Comparison of ENCODE assay signal across 23 cellular contexts in genomic region chr22:18570509-18571246, GRCh38. TPM values are rescaled to one million over a fixed set of nuclear protein-coding genes. Genes with fewer than 3 reads are reported as not detected.
"Had no signal": no experiment of that assay in that cellular context is flagged by ENCODE, and none has a peak within 500 bp of the region (broad histone marks: within the 10 kb centered on the region; RNA-seq: fewer than 3 reads in every experiment).

No MANE protein-coding gene starts in this region.

RNA-seq across cellular contexts. Expression of gene RIMBP3, which starts 41.0 kb away (rescaled TPM):
- polyA plus RNA-seq: endothelial cell of umbilical vein had no signal

RNA-seq across cellular contexts. Expression of gene TMEM191B, which starts 43.1 kb away (rescaled TPM):
- total RNA-seq: activated CD4-positive, alpha-beta T cell treated with anti-CD3 and anti-CD28 coated beads, Interleukin-2, amount 10 ng/mL, durations not matched to agents 24 days and 14 days; activated naive CD4-positive, alpha-beta T cell treated with anti-CD3 and anti-CD28 coated beads for 36 hours; activated T-helper 1 cell treated with anti-CD3 and anti-CD28 coated beads, Interleukin-12 subunit alpha, Interleukin-12 subunit beta, Interleukin-2, Interleukin-4 antibody, amounts not matched to agents 30 ng/mL and 10 ng/mL and 1 ng/mL, durations not matched to agents 14 hours and 24 hours and 36 hours; aorta; endothelial cell of umbilical vein had no signal
- polyA plus RNA-seq: fibroblast of lung had no signal

RNA-seq across cellular contexts. Expression of gene GGTLC3, which starts 52.7 kb away (rescaled TPM):
- total RNA-seq: activated CD4-positive, alpha-beta memory T cell treated with anti-CD3 and anti-CD28 coated beads for 36 hours; activated CD4-positive, alpha-beta T cell treated with anti-CD3 and anti-CD28 coated beads for 36 hours; activated CD4-positive, alpha-beta T cell treated with anti-CD3 and anti-CD28 coated beads, Interleukin-2, amount 10 ng/mL, durations not matched to agents 24 days and 14 days; activated CD8-positive, alpha-beta memory T cell treated with anti-CD3 and anti-CD28 coated beads for 36 hours; activated CD8-positive, alpha-beta memory T cell treated with anti-CD3 and anti-CD28 coated beads, Interleukin-2, amount 10 ng/mL, durations not matched to agents 7 days and 5 days; activated CD8-positive, alpha-beta T cell treated with anti-CD3 and anti-CD28 coated beads, Interleukin-2, amount 10 ng/mL, durations not matched to agents 7 days and 5 days; activated naive CD4-positive, alpha-beta T cell treated with anti-CD3 and anti-CD28 coated beads for 36 hours; activated naive CD8-positive, alpha-beta T cell treated with anti-CD3 and anti-CD28 coated beads for 36 hours; activated T-helper 1 cell treated with anti-CD3 and anti-CD28 coated beads, Interleukin-12 subunit alpha, Interleukin-12 subunit beta, Interleukin-2, Interleukin-4 antibody, amounts not matched to agents 30 ng/mL and 10 ng/mL and 1 ng/mL, durations not matched to agents 14 hours and 24 hours and 36 hours; activated T-helper 2 cell treated with anti-CD3 and anti-CD28 coated beads, Interferon-gamma antibody, Interleukin-2, Interleukin-4, amounts not matched to agents 10 μg/mL and 5 μg/mL and 100 μg/mL, durations not matched to agents 14 hours and 24 hours and 36 hours; adrenal gland; aorta; breast epithelium; colonic mucosa; dermis microvascular lymphatic vessel endothelial cell; endothelial cell of umbilical vein; esophagus squamous epithelium; fibroblast of lung; fibroblast of villous mesenchyme; gastroesophageal sphincter; glomerular endothelial cell; T-helper 17 cell had no signal
- polyA plus RNA-seq: aorta, endothelial cell of umbilical vein, esophagus, fibroblast of lung had no signal
